Comparison of ENCODE assay signal across 1 cellular context in genomic region chr17:31249742-31250141, GRCh38.
TF ChIP-seq lines count a peak whose summit lies in the region.

No MANE protein-coding gene starts in this region.

TF ChIP-seq in HEK293T, 16 proteins besides CTCF, POLR2A, EP300 and RAD21:
- TF ChIP-seq HDGF (IDR thresholded peaks at IDR 0.05; ENCODE audit: borderline replicate concordance), result no peak
- no peak for TF ChIP-seq ARNT (IDR thresholded peaks at IDR 0.05)
- no peak for TF ChIP-seq NFRKB (IDR thresholded peaks at IDR 0.05)
- no peak for TF ChIP-seq FOXA1 (IDR thresholded peaks at IDR 0.05)
- TF ChIP-seq L3MBTL2 (conservative IDR thresholded peaks at IDR 0.05), result no peak
